8 cellular contexts compared by ENCODE assay signal in the genomic region with DNA sequence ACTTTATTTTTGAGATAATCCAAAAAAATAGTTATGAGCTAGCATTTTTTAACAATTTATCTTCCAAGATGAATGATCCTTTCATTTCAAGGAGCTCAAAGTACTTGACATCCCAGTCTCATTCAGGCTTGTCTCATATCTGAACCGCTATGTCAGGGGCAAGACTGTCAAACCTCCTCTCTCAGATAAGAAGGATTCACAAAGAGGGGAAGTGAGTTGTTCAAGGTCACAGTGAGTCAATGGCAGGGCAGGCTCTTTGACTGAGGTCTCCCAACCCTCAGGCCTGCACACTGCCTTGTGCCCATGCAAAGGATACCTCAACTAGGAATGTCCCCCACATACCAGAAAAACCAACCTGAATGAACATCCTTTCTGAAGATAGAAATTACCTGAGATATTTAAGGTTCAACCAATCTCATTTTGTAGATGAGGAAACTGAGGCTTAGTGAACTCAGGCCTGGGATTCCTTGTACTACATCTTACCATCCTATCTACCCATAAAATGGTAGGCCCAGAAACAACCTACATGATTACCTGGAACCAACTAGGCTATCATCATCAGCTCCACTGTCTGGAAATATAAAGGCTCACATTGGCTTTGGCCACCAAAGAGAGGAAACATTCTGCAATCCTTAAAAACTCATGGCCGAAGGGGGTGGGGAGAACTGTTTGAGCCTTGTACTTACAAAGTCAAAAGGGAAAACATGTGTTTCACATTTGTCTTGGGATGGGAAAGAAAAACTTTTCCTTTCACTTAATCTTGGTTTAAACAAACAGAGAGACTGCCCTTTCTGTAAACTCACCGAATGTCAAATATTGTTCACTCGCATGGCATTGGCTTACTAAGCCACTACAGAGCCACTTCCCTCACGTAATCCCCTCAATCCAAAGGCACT. TPM values are rescaled to one million over a fixed set of nuclear protein-coding genes. Genes with fewer than 3 reads are reported as not detected.
DNase-seq lines count a peak whose midpoint lies in the region; ATAC-seq and TF ChIP-seq lines count a peak whose summit lies in the region.

No MANE protein-coding gene starts in this region.

- DNase-seq in CD1c-positive myeloid dendritic cell (ENCODE audit: extremely low spot score) (peak; percentile 61), NCI-H460 (ENCODE audit: extremely low read depth, low read depth) (peak; percentile 51), chondrocyte (ENCODE audit: low spot score) (no peak), nephron progenitor cell (no peak), AML-193 (lab: John Stamatoyannopoulos, UW) (no peak), H7 (no peak), D341Med (ENCODE audit: low spot score) (no peak)

- ATAC-seq in GM21515 (IDR thresholded peaks at IDR 0.05; ENCODE audit: unreplicated experiment) = no peak

- peak overlapping the region; percentile 39 for H3K4me3 Mint-ChIP-seq in chondrocyte (ENCODE audit: unreplicated experiment)
- peak overlapping the region; percentile 70 for H3K4me3 Mint-ChIP-seq in nephron progenitor cell

- H3K36me3 ChIP-seq in H7 (replicated peaks; ENCODE audit: control insufficient read depth, insufficient read depth, low read length) = no peaks in the 10 kb centered on the region

- no peaks in the 10 kb centered on the region for H3K36me3 Mint-ChIP-seq in chondrocyte (ENCODE audit: low read depth)
- H3K36me3 Mint-ChIP-seq in nephron progenitor cell (ENCODE audit: low read depth) = no peaks in the 10 kb centered on the region

- no peaks in the 10 kb centered on the region for H3K27me3 ChIP-seq in H7 (ENCODE audit: control insufficient read depth, insufficient read depth, low read length)

- H3K27me3 Mint-ChIP-seq in chondrocyte (ENCODE audit: low read depth) (no peaks in the 10 kb centered on the region), nephron progenitor cell (ENCODE audit: low read depth, poor library complexity) (peaks cover 32% of the 10 kb centered on the region)

- H3K4me1 Mint-ChIP-seq in chondrocyte (ENCODE audit: low read depth) = peaks cover 35% of the 10 kb centered on the region
- peaks cover 71% of the 10 kb centered on the region for H3K4me1 Mint-ChIP-seq in nephron progenitor cell

- H3K9me3 Mint-ChIP-seq in chondrocyte (ENCODE audit: low read depth) = no peaks in the 10 kb centered on the region
- H3K9me3 Mint-ChIP-seq in nephron progenitor cell = peaks cover 4% of the 10 kb centered on the region

- no peak overlapping the region for H3K4me3 ChIP-seq in H7 (ENCODE audit: insufficient read depth, low read depth, low read length)

- H3K27ac Mint-ChIP-seq in chondrocyte (ENCODE audit: unreplicated experiment) (peak overlapping the region; percentile 99), nephron progenitor cell (peak overlapping the region; percentile 99)

- TF ChIP-seq CTCF in chondrocyte (IDR thresholded peaks at IDR 0.05) = no peak
- no peak for TF ChIP-seq CTCF in nephron progenitor cell (IDR thresholded peaks at IDR 0.05)

RNA-seq across cellular contexts. Expression of gene LIF, which starts 51.1 kb away (rescaled TPM):
- total RNA-seq in NCI-H460 (2014; rRNA removed; shearing (Covaris generic)) = 70.9 and 73.5 TPM in 2 replicates
- polyA plus RNA-seq in NCI-H460 (2014; cell fraction: nucleus; rRNA removed) = 213 and 282 TPM in 2 replicates
- total RNA-seq in chondrocyte = 18.9 to 21.5 TPM (median 21.3 TPM) in 3 replicates
- 0.41 and 0.59 TPM in 2 replicates for total RNA-seq in H7 (2014; rRNA removed; shearing (Covaris generic))

Comparison
In these comparisons a context has a peak if more than half of its experiments do, and no peak if none do; other contexts are left out.
1. DNase-seq: peak in CD1c-positive myeloid dendritic cell (single experiment) and NCI-H460 (single experiment); none in chondrocyte (single experiment), nephron progenitor cell (single experiment), AML-193 (0 of 2), H7 (single experiment) and D341Med (single experiment).
2. RNA of gene LIF, which starts 51.1 kb away (total RNA-seq): 70.9 to 73.5 TPM in NCI-H460 and 18.9 to 21.5 TPM in chondrocyte; 0.41 to 0.59 TPM in H7; every median in the first group is over 10 times any median in the second.